8 cellular contexts compared by ENCODE assay signal in genomic region chr20:8043687-8044278, GRCh38. TPM values are rescaled to one million over a fixed set of nuclear protein-coding genes. Genes with fewer than 3 reads are reported as not detected.
DNase-seq lines count a peak whose midpoint lies in the region; ATAC-seq and TF ChIP-seq lines count a peak whose summit lies in the region.

No MANE protein-coding gene starts in this region.

- H3K27me3 ChIP-seq in heart right ventricle (no peaks in the 10 kb centered on the region), sigmoid colon (no peaks in the 10 kb centered on the region)

- 29 to 30% methylated on average over 13 of the region's 13 CpGs for WGBS in heart right ventricle, 2 donors
- 31 to 33% methylated on average over 13 of the region's 13 CpGs for WGBS in sigmoid colon, 2 donors

- H3K36me3 ChIP-seq in heart right ventricle = no peaks in the 10 kb centered on the region
- H3K36me3 ChIP-seq in sigmoid colon = no peaks in the 10 kb centered on the region

- peak; percentile 76 for ATAC-seq in GM19324 (IDR thresholded peaks at IDR 0.05; ENCODE audit: low FRiP score, unreplicated experiment)
- ATAC-seq in HG03354 (IDR thresholded peaks at IDR 0.05; ENCODE audit: poor library complexity, severe bottlenecking, unreplicated experiment) = peak; percentile 93
- ATAC-seq in heart right ventricle = peak in 6 of 8 donors; percentile 42 to 75 (median 64)

- no peak for TF ChIP-seq POLR2A in sigmoid colon (IDR thresholded peaks at IDR 0.05)

- H3K27ac ChIP-seq in heart right ventricle = no peak overlapping the region
- H3K27ac ChIP-seq in sigmoid colon = no peak overlapping the region

- H3K4me3 ChIP-seq in heart right ventricle = no peak overlapping the region
- no peak overlapping the region for H3K4me3 ChIP-seq in sigmoid colon

- TF ChIP-seq CTCF in heart right ventricle (IDR thresholded peaks at IDR 0.05) (peak; percentile 63 to 85 (median 77)), sigmoid colon (IDR thresholded peaks at IDR 0.05) (peak; percentile 60 to 80 (median 70))

- intact Hi-C loops in heart right ventricle (cut with DNase I) (loop anchor here (1.0 to 10.0 kb wide), 11 partner anchors 81 to 681 kb away; partner anchors contain the start of gene PLCB1 (in 4 of the 10)), sigmoid colon (cut with DNase I) (loop anchor here (1.0 to 2.0 kb wide), 2 partner anchors 88 to 677 kb away; no protein-coding TSS in a partner anchor)

- H3K9me3 ChIP-seq in heart right ventricle (no peaks in the 10 kb centered on the region), sigmoid colon (no peaks in the 10 kb centered on the region)

- H3K4me1 ChIP-seq in heart right ventricle = peaks cover 0 to 6% (median 0%) of the 10 kb centered on the region in 9 donors
- no peaks in the 10 kb centered on the region for H3K4me1 ChIP-seq in sigmoid colon

- DNase-seq in DMS53 (lab: John Stamatoyannopoulos, UW) = peak; percentile 87
- DNase-seq in NCI-H2196 treated with DMSO at 0.1 percent for 48 hours (lab: John Stamatoyannopoulos, UW; ENCODE audit: unreplicated experiment) = peak; percentile 44
- DNase-seq in activated gamma-delta T cell treated with anti-CD3 and anti-CD28 coated beads, Interleukin-2, amount 50 U/mL, for 16 hours (ENCODE audit: low read depth) = peak; percentile 14
- peak in 1 of 2 donors; percentile 39 for DNase-seq in heart right ventricle
- no peak for DNase-seq in sigmoid colon
- no peak for DNase-seq in ureter (ENCODE audit: low spot score)

- TF ChIP-seq EP300 in sigmoid colon (IDR thresholded peaks at IDR 0.05) = no peak

RNA-seq across cellular contexts. Expression of gene TMX4, which starts 24.2 kb away (rescaled TPM):
- total RNA-seq in heart right ventricle (100 to 1,000 TPM in 7 of 10 donors, 10 to 100 TPM in 3; 89.3 to 169 (median 121) TPM), sigmoid colon (10 to 100 TPM; 63.4 to 93.8 (median 76.4) TPM), ureter (51.6 TPM)
- polyA plus RNA-seq in heart right ventricle (10 to 100 TPM; 26.7 to 41.9 TPM), sigmoid colon (10 to 100 TPM in 1 of 3 donors, 1 to 10 TPM in 2; 3.0 to 15.5 (median 5.4) TPM)

Comparison
In these comparisons a context has a peak if more than half of its experiments do, and no peak if none do; other contexts are left out.
1. DNase-seq: peak in DMS53 (single experiment), NCI-H2196 treated with DMSO at 0.1 percent for 48 hours (single experiment) and activated gamma-delta T cell treated with anti-CD3 and anti-CD28 coated beads, Interleukin-2, amount 50 U/mL, for 16 hours (single experiment); none in sigmoid colon (single experiment) and ureter (single experiment).
2. Peak in every context shown above with its lines, with median percentiles within 50 percentile points of each other: ATAC-seq.